In genomic region chr6:72856801-72857200, GRCh38 we compare ENCODE assay signal across 25 cellular contexts.
"Had no signal": no experiment of that assay in that cellular context is flagged by ENCODE, and none has a peak within 500 bp of the region (broad histone marks: within the 10 kb centered on the region; RNA-seq: fewer than 3 reads in every experiment).

No MANE protein-coding gene starts in this region.

- ATAC-seq: left lobe of liver; naive thymus-derived CD4-positive, alpha-beta T cell; right cardiac atrium; stimulated activated naive B cell treated with anti-CD40 and anti-IgM and Interleukin-4, amounts not matched to agents 10 μg/mL and 1 μg/mL and 100 μg/mL, for 72 hours had no signal

- H3K36me3 Mint-ChIP-seq: memory B cell had no signal

- H3K4me3 ChIP-seq: coronary artery, esophagus squamous epithelium, lung, psoas muscle, sigmoid colon, spleen, thoracic aorta, transverse colon, vagina had no signal

- H3K27ac ChIP-seq: coronary artery, esophagus squamous epithelium, psoas muscle, sigmoid colon, spleen, transverse colon, vagina had no signal

- H3K27me3 ChIP-seq: esophagus squamous epithelium, sigmoid colon, spleen, transverse colon, vagina had no signal

- H3K27ac Mint-ChIP-seq: memory B cell; naive thymus-derived CD4-positive, alpha-beta T cell; nephron; stimulated activated naive B cell treated with anti-CD40 and anti-IgM and Interleukin-4, amounts not matched to agents 10 μg/mL and 1 μg/mL and 100 μg/mL, for 72 hours; stimulated activated naive CD8-positive, alpha-beta T cell treated with anti-CD3 and anti-CD28 coated beads, Interleukin-15, Interleukin-2, amounts not matched to agents 100 ng/mL and 50 ng/mL, for 24 hours had no signal

- H3K4me3 Mint-ChIP-seq: memory B cell; naive thymus-derived CD4-positive, alpha-beta T cell; nephron; stimulated activated naive B cell treated with anti-CD40 and anti-IgM and Interleukin-4, amounts not matched to agents 10 μg/mL and 1 μg/mL and 100 μg/mL, for 72 hours; stimulated activated naive CD8-positive, alpha-beta T cell treated with anti-CD3 and anti-CD28 coated beads, Interleukin-15, Interleukin-2, amounts not matched to agents 100 ng/mL and 50 ng/mL, for 24 hours had no signal

- FAIRE-seq: endothelial cell of umbilical vein, frontal cortex, kidney had no signal

- DNase-seq: dermis blood vessel endothelial cell; effector memory CD4-positive, alpha-beta T cell; erythroblast; esophagus squamous epithelium; kidney; midbrain; naive thymus-derived CD4-positive, alpha-beta T cell; nucleus accumbens; psoas muscle; sigmoid colon; spleen; stimulated activated CD4-positive, alpha-beta T cell treated with anti-CD3 and anti-CD28 coated beads, Interleukin-2, amount 100 ng/mL, for 48 hours; stimulated activated naive B cell treated with anti-CD40 and anti-IgM and Interleukin-4, amounts not matched to agents 10 μg/mL and 1 μg/mL and 100 μg/mL, for 72 hours; transverse colon had no signal

- H3K9me3 ChIP-seq: esophagus squamous epithelium, psoas muscle, sigmoid colon, spleen, thoracic aorta, transverse colon, vagina had no signal

- H3K27me3 Mint-ChIP-seq: memory B cell; naive thymus-derived CD4-positive, alpha-beta T cell; stimulated activated naive B cell treated with anti-CD40 and anti-IgM and Interleukin-4, amounts not matched to agents 10 μg/mL and 1 μg/mL and 100 μg/mL, for 72 hours; stimulated activated naive CD8-positive, alpha-beta T cell treated with anti-CD3 and anti-CD28 coated beads, Interleukin-15, Interleukin-2, amounts not matched to agents 100 ng/mL and 50 ng/mL, for 24 hours had no signal

- H3K9me3 Mint-ChIP-seq: memory B cell; naive thymus-derived CD4-positive, alpha-beta T cell; nephron; stimulated activated naive B cell treated with anti-CD40 and anti-IgM and Interleukin-4, amounts not matched to agents 10 μg/mL and 1 μg/mL and 100 μg/mL, for 72 hours; stimulated activated naive CD8-positive, alpha-beta T cell treated with anti-CD3 and anti-CD28 coated beads, Interleukin-15, Interleukin-2, amounts not matched to agents 100 ng/mL and 50 ng/mL, for 24 hours had no signal

- H3K36me3 ChIP-seq: esophagus squamous epithelium, sigmoid colon, spleen, thoracic aorta, transverse colon, vagina had no signal
